27 cellular contexts compared by ENCODE assay signal in genomic region chr9:5395428-5395827, GRCh38. TPM values are rescaled to one million over a fixed set of nuclear protein-coding genes. Genes with fewer than 3 reads are reported as not detected.
A peak's percentile ranks its signal among the peaks of the same experiment; 100 is the strongest.
DNase-seq lines count a peak whose midpoint lies in the region; ATAC-seq and TF ChIP-seq lines count a peak whose summit lies in the region.
"Had no signal": no experiment of that assay in that cellular context is flagged by ENCODE, and none has a peak within 500 bp of the region (broad histone marks: within the 10 kb centered on the region; RNA-seq: fewer than 3 reads in every experiment).

No MANE protein-coding gene starts in this region.

- no peak overlapping the region for H2AFZ ChIP-seq in mammary epithelial cell (ENCODE audit: low read depth, low read length)

- peaks cover 10% of the 10 kb centered on the region for H3K4me1 Mint-ChIP-seq in stimulated activated effector memory CD8-positive, alpha-beta T cell treated with anti-CD3 and anti-CD28 coated beads, Interleukin-12 subunit alpha, Interleukin-12 subunit beta, amount 100 ng/mL, for 72 hours
- H3K4me1 Mint-ChIP-seq in activated CD8-positive, alpha-beta T cell treated with anti-CD3 and anti-CD28 coated beads for 36 hours (ENCODE audit: low read depth): peaks cover 6% of the 10 kb centered on the region
- H3K4me1 Mint-ChIP-seq: CD14-positive monocyte had no signal

- no peaks in the 10 kb centered on the region for H3K27me3 Mint-ChIP-seq in activated CD8-positive, alpha-beta T cell treated with anti-CD3 and anti-CD28 coated beads for 36 hours
- H3K27me3 Mint-ChIP-seq: CD4-positive, alpha-beta memory T cell; CD4-positive, CD25-positive, alpha-beta regulatory T cell; CD8-positive, alpha-beta memory T cell had no signal

- no peak overlapping the region for H3K4me2 ChIP-seq in mammary epithelial cell (ENCODE audit: insufficient read depth, low read depth, low read length)
- H3K4me2 ChIP-seq: BLaER1 had no signal

- in situ Hi-C loops in mammary epithelial cell (cut with MboI; ENCODE audit: low sequenced_read_pairs in 2 of 2): no loop called here

- no peak overlapping the region for H3K9ac ChIP-seq in mammary epithelial cell (ENCODE audit: insufficient read depth, low read length)
- H3K9ac ChIP-seq: BLaER1 had no signal

- no peak overlapping the region for H3K4me3 Mint-ChIP-seq in stimulated activated effector memory CD8-positive, alpha-beta T cell treated with anti-CD3 and anti-CD28 coated beads, Interleukin-12 subunit alpha, Interleukin-12 subunit beta, amount 100 ng/mL, for 72 hours
- H3K4me3 Mint-ChIP-seq in activated CD8-positive, alpha-beta T cell treated with anti-CD3 and anti-CD28 coated beads for 36 hours: no peak overlapping the region
- H3K4me3 Mint-ChIP-seq: CD14-positive monocyte; CD4-positive, alpha-beta memory T cell; CD4-positive, CD25-positive, alpha-beta regulatory T cell; CD8-positive, alpha-beta memory T cell had no signal

- dilution Hi-C loops in mammary epithelial cell (cut with HindIII; ENCODE audit: low sequenced_read_pairs): no loop called here

- no peaks in the 10 kb centered on the region for H3K9me3 Mint-ChIP-seq in stimulated activated effector memory CD8-positive, alpha-beta T cell treated with anti-CD3 and anti-CD28 coated beads, Interleukin-12 subunit alpha, Interleukin-12 subunit beta, amount 100 ng/mL, for 72 hours
- no peaks in the 10 kb centered on the region for H3K9me3 Mint-ChIP-seq in activated CD8-positive, alpha-beta T cell treated with anti-CD3 and anti-CD28 coated beads for 36 hours
- H3K9me3 Mint-ChIP-seq: CD4-positive, alpha-beta memory T cell; CD4-positive, CD25-positive, alpha-beta regulatory T cell; CD8-positive, alpha-beta memory T cell had no signal

- H3K27me3 ChIP-seq in mammary epithelial cell (ENCODE audit: insufficient read depth, low read length) (no peaks in the 10 kb centered on the region), breast epithelium (no peaks in the 10 kb centered on the region)
- H3K27me3 ChIP-seq: BE2C, BLaER1 had no signal

- H3K36me3 Mint-ChIP-seq in stimulated activated effector memory CD8-positive, alpha-beta T cell treated with anti-CD3 and anti-CD28 coated beads, Interleukin-12 subunit alpha, Interleukin-12 subunit beta, amount 100 ng/mL, for 72 hours: no peaks in the 10 kb centered on the region
- H3K36me3 Mint-ChIP-seq in activated CD8-positive, alpha-beta T cell treated with anti-CD3 and anti-CD28 coated beads for 36 hours (ENCODE audit: low read depth): no peaks in the 10 kb centered on the region
- H3K36me3 Mint-ChIP-seq: CD14-positive monocyte; CD4-positive, CD25-positive, alpha-beta regulatory T cell had no signal

- H3K27ac ChIP-seq in mammary epithelial cell (ENCODE audit: insufficient read depth, low read depth, low read length) (no peak overlapping the region), breast epithelium (no peak overlapping the region)
- H3K27ac ChIP-seq: 22Rv1, BLaER1 had no signal

- no peak for TF ChIP-seq CTCF in mammary epithelial cell (conservative IDR thresholded peaks at IDR 0.05 in 1 of 2, IDR thresholded peaks at IDR 0.05 in 1 of 2; ENCODE audit: extremely low read depth in 1 of 2, insufficient read depth in 1 of 2, low read depth in 1 of 2, low read length in 2 of 2)
- no peak for TF ChIP-seq CTCF in breast epithelium (IDR thresholded peaks at IDR 0.05)
- TF ChIP-seq CTCF in epithelial cell of esophagus (IDR thresholded peaks at IDR 0.05; ENCODE audit: insufficient read depth, low read depth, low read length, missing control alignments): no peak
- TF ChIP-seq CTCF in activated CD8-positive, alpha-beta T cell treated with anti-CD3 and anti-CD28 coated beads for 36 hours (IDR thresholded peaks at IDR 0.05): no peak

- CTCF ChIA-PET in mammary epithelial cell (lab: Charles Lee; ENCODE audit: low non-redundant PET): no interaction called here
- CTCF ChIA-PET in activated CD8-positive, alpha-beta T cell treated with anti-CD3 and anti-CD28 coated beads for 36 hours (lab: Charles Lee): interaction anchor here (0.7 kb wide), 1 partner anchor 11 kb away, joined by 4 read pairs; no protein-coding TSS in a partner anchor

- H3K4me3 ChIP-seq in mammary epithelial cell (replicated peaks in 1 of 3; ENCODE audit: insufficient read depth in 1 of 3, low read depth in 2 of 3, low read length in 3 of 3): no peak overlapping the region
- H3K4me3 ChIP-seq in breast epithelium: no peak overlapping the region
- H3K4me3 ChIP-seq in epithelial cell of esophagus (ENCODE audit: low read length): no peak overlapping the region
- H3K4me3 ChIP-seq: BLaER1, GM12878 had no signal

- intact Hi-C loops in mammary epithelial cell (cut with micrococcal nuclease): no loop called here
- intact Hi-C loops in breast epithelium (cut with DNase I; ENCODE audit: low total_unique reads): loop anchor here (10.0 kb wide), 1 partner anchor 349 kb away; no protein-coding TSS in a partner anchor
- intact Hi-C loops in activated CD8-positive, alpha-beta T cell treated with anti-CD3 and anti-CD28 coated beads for 36 hours (cut with micrococcal nuclease): no loop called here

- no peaks in the 10 kb centered on the region for H3K79me2 ChIP-seq in mammary epithelial cell (ENCODE audit: insufficient read depth, low read length)

- no TSS peak for BruUV-seq in mammary epithelial cell (replicated peaks; lab: Mats Ljungman, UMichigan)

- peak; percentile 14 for DNase-seq in mammary epithelial cell
- DNase-seq in breast epithelium (ENCODE audit: low spot score in 2 of 2): no peak
- DNase-seq in epithelial cell of esophagus (ENCODE audit: low read depth): peak; percentile 29
- DNase-seq in stimulated activated effector memory CD8-positive, alpha-beta T cell treated with anti-CD3 and anti-CD28 coated beads, Interleukin-12 subunit alpha, Interleukin-12 subunit beta, amount 100 ng/mL, for 72 hours (ENCODE audit: low spot score in 2 of 2): no peak
- no peak for DNase-seq in effector CD8-positive, alpha-beta T cell (lab: John Stamatoyannopoulos, UW)
- no peak for DNase-seq in activated CD8-positive, alpha-beta T cell treated with anti-CD3 and anti-CD28 coated beads for 36 hours
- DNase-seq: ACHN; BE2C; C1 segment of cervical spinal cord; CD4-positive, alpha-beta memory T cell; CD4-positive, CD25-positive, alpha-beta regulatory T cell; CD8-positive, alpha-beta memory T cell; COR-L47; DMS 273 treated with DMSO at 0.1 percent for 48 hours; DMS153; DMS53; DMS79; DND-41; EL; GDM1 had no signal

- no peak for TF ChIP-seq POLR2A in breast epithelium (IDR thresholded peaks at IDR 0.05)

- no peak overlapping the region for H3K27ac Mint-ChIP-seq in stimulated activated effector memory CD8-positive, alpha-beta T cell treated with anti-CD3 and anti-CD28 coated beads, Interleukin-12 subunit alpha, Interleukin-12 subunit beta, amount 100 ng/mL, for 72 hours
- H3K27ac Mint-ChIP-seq in activated CD8-positive, alpha-beta T cell treated with anti-CD3 and anti-CD28 coated beads for 36 hours: no peak overlapping the region
- H3K27ac Mint-ChIP-seq: CD14-positive monocyte; CD4-positive, CD25-positive, alpha-beta regulatory T cell; CD8-positive, alpha-beta memory T cell had no signal

- POLR2A ChIA-PET in activated CD8-positive, alpha-beta T cell treated with anti-CD3 and anti-CD28 coated beads for 36 hours (lab: Charles Lee): no interaction called here

- H3K9me3 ChIP-seq in mammary epithelial cell (replicated peaks; ENCODE audit: insufficient read depth, low read length): no peaks in the 10 kb centered on the region
- no peaks in the 10 kb centered on the region for H3K9me3 ChIP-seq in breast epithelium
- H3K9me3 ChIP-seq: BE2C, BLaER1 had no signal

- ATAC-seq in stimulated activated effector memory CD8-positive, alpha-beta T cell treated with anti-CD3 and anti-CD28 coated beads, Interleukin-12 subunit alpha, Interleukin-12 subunit beta, amount 100 ng/mL, for 72 hours: peak; percentile 57
- ATAC-seq in activated CD8-positive, alpha-beta T cell treated with anti-CD3 and anti-CD28 coated beads for 36 hours: no peak
- ATAC-seq: GM12878 had no signal

- H3K4me1 ChIP-seq in mammary epithelial cell (ENCODE audit: insufficient read depth, low read length) (no peaks in the 10 kb centered on the region), breast epithelium (no peaks in the 10 kb centered on the region)
- H3K4me1 ChIP-seq: BE2C had no signal

- no peaks in the 10 kb centered on the region for H3K36me3 ChIP-seq in mammary epithelial cell (ENCODE audit: insufficient read depth, low read length)
- H3K36me3 ChIP-seq in breast epithelium: no peaks in the 10 kb centered on the region
- H3K36me3 ChIP-seq: BE2C, BLaER1 had no signal

- no peaks in the 10 kb centered on the region for H4K20me1 ChIP-seq in mammary epithelial cell (ENCODE audit: insufficient read depth, low read length)
- H4K20me1 ChIP-seq: BLaER1 had no signal

RNA-seq across cellular contexts. Expression of gene PLGRKT, which starts 42.3 kb away (rescaled TPM):
- total RNA-seq in mammary epithelial cell (10 to 100 TPM; 13.3 to 31.2 TPM), breast epithelium (10 to 100 TPM; 15.0 to 26.2 (median 16.4) TPM)
- polyA plus RNA-seq in mammary epithelial cell: 15.5 TPM
- polyA minus RNA-seq in mammary epithelial cell: 6.5 TPM
- total RNA-seq in activated CD8-positive, alpha-beta T cell treated with anti-CD3 and anti-CD28 coated beads for 36 hours: 10 to 100 TPM; 26.6 to 28.5 TPM

RNA-seq across cellular contexts. Expression of gene CD274, which starts 54.9 kb away (rescaled TPM):
- total RNA-seq in mammary epithelial cell (10 to 100 TPM; 19.5 to 30.6 TPM), breast epithelium (1 to 10 TPM; 1.6 to 3.1 (median 2.9) TPM)
- polyA plus RNA-seq in mammary epithelial cell: 6.5 TPM
- not detected for polyA minus RNA-seq in mammary epithelial cell
- total RNA-seq in activated CD8-positive, alpha-beta T cell treated with anti-CD3 and anti-CD28 coated beads for 36 hours: 10 to 100 TPM; 12.2 to 13.7 TPM
- total RNA-seq: G401 had no signal

RNA-seq across cellular contexts. Expression of gene RLN1, which starts 55.8 kb away (rescaled TPM):
- total RNA-seq in mammary epithelial cell (under 1 TPM in 1 of 2 donors, not detected in 1; 0.33 TPM), breast epithelium (1 to 10 TPM in 2 of 3 donors, under 1 TPM in 1; 0.48 to 1.3 (median 1.2) TPM)
- polyA plus RNA-seq in mammary epithelial cell: not detected
- polyA minus RNA-seq in mammary epithelial cell: not detected
- 1 to 10 TPM; 1.3 to 2.3 TPM for total RNA-seq in activated CD8-positive, alpha-beta T cell treated with anti-CD3 and anti-CD28 coated beads for 36 hours
- total RNA-seq: A172, A673, G401 had no signal
- polyA plus RNA-seq: CD14-positive monocyte had no signal

Comparison
In these comparisons a context has a peak if more than half of its experiments do, and no peak if none do; other contexts are left out.
1. DNase-seq: peak in mammary epithelial cell (single experiment) and epithelial cell of esophagus (single experiment); none in breast epithelium (0 of 2), stimulated activated effector memory CD8-positive, alpha-beta T cell treated with anti-CD3 and anti-CD28 coated beads, Interleukin-12 subunit alpha, Interleukin-12 subunit beta, amount 100 ng/mL, for 72 hours (0 of 2), effector CD8-positive, alpha-beta T cell (single experiment) and activated CD8-positive, alpha-beta T cell treated with anti-CD3 and anti-CD28 coated beads for 36 hours (single experiment).